1 cellular context compared by ENCODE assay signal in genomic region chr6:2949121-2949520, GRCh38.
TF ChIP-seq lines count a peak whose summit lies in the region.

No MANE protein-coding gene starts in this region.

TF ChIP-seq in GM23338, 12 proteins besides CTCF, POLR2A, EP300 and RAD21 (continued from another document):
- TF ChIP-seq CREB1 (CRISPR knock-in tag; IDR thresholded peaks at IDR 0.05; ENCODE audit: low read depth) (no peak), EZH2phosphoT487 (IDR thresholded peaks at IDR 0.05; ENCODE audit: unreplicated experiment) (no peak), ZNF331 (CRISPR knock-in tag; IDR thresholded peaks at IDR 0.05; ENCODE audit: low read depth) (no peak), EZH2 (IDR thresholded peaks at IDR 0.05; ENCODE audit: low read depth, unreplicated experiment) (no peak), ETS1 (IDR thresholded peaks at IDR 0.05) (no peak), JUNB (IDR thresholded peaks at IDR 0.05; ENCODE audit: unreplicated experiment) (no peak), REST (IDR thresholded peaks at IDR 0.05; ENCODE audit: unreplicated experiment) (no peak)
TF ChIP-seq in GM23338: peak in this region for 0.
